1 cellular context compared by ENCODE assay signal in the genomic region with DNA sequence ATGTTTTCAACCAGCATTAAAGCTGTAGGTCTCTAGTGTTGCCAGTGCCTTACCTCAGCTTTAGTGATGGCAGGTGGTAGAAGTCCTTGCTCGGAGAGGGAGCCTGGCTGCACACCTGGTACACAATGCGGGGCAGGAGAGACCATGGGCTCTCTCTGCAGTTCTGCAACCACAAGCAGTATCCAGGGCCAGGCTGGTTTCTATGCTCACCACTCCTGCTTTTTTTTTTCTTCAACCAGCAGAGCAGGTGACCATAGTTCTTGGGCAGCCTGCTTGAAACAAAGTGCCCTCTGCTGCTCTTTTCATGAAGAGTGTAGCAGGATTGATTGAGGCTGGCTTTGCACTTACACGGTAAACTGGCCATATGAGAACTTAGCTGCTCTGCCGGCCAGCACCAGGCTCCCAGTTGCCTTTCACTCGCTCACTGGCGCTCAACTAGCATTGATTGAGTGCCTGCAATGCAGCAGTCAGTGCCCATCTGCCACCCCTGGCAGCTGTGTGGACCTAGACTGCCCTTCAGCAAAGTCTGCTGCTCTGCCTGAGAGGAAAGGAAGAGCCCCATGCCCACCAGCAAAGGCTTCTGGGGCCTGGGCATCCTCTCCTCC.
TF ChIP-seq lines count a peak whose summit lies in the region.

No MANE protein-coding gene starts in this region.

TF ChIP-seq in HCT116, 20 proteins besides CTCF, POLR2A, EP300 and RAD21 (continued from another document):
- no peak for TF ChIP-seq EGR1 (IDR thresholded peaks at IDR 0.05; ENCODE audit: low read depth)
- no peak for TF ChIP-seq YY1 (IDR thresholded peaks at IDR 0.05; ENCODE audit: extremely low read depth, insufficient replicate concordance, low read depth, low read length)
- no peak for TF ChIP-seq POLR2AphosphoS5 (IDR thresholded peaks at IDR 0.05; ENCODE audit: low read depth, low read length)
- TF ChIP-seq, protein P1, sequence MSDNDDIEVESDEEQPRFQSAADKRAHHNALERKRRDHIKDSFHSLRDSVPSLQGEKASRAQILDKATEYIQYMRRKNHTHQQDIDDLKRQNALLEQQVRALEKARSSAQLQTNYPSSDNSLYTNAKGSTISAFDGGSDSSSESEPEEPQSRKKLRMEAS (IDR thresholded peaks at IDR 0.05), result no peak
- TF ChIP-seq JUND (IDR thresholded peaks at IDR 0.05), result no peak
